10 cellular contexts compared by ENCODE assay signal in the genomic region with DNA sequence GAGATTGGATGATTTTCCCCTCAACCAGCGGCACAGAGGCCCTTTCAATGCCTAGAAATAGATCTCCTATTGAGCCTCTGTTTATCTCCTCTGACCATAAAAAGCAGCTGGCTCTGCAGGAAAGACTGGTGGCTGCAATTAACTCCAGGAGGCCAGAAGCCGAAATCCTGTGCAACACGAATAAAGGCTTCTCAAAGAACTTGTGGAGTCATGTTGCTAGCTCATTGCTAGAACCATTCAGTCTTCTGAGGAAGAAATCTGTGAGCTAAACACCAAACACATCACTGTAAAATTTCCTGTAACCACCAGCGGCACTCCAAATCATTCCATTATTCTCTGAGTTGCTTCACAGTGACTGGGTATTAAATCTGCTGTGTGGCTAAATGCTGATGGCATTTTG. TPM values are rescaled to one million over a fixed set of nuclear protein-coding genes. Genes with fewer than 3 reads are reported as not detected.
A peak's percentile ranks its signal among the peaks of the same experiment; 100 is the strongest.
DNase-seq lines count a peak whose midpoint lies in the region; ATAC-seq and TF ChIP-seq lines count a peak whose summit lies in the region.
"Had no signal": no experiment of that assay in that cellular context is flagged by ENCODE, and none has a peak within 500 bp of the region (broad histone marks: within the 10 kb centered on the region; RNA-seq: fewer than 3 reads in every experiment).

No MANE protein-coding gene starts in this region.

- no peak for TF ChIP-seq CTCF in WTC11 (IDR thresholded peaks at IDR 0.05)
- peak; percentile 6 for TF ChIP-seq CTCF in foreskin keratinocyte (conservative IDR thresholded peaks at IDR 0.05)
- TF ChIP-seq CTCF in smooth muscle cell (IDR thresholded peaks at IDR 0.05; ENCODE audit: borderline replicate concordance, insufficient read depth, poor library complexity, severe bottlenecking): no peak
- no peak for TF ChIP-seq CTCF in CD14-positive monocyte (IDR thresholded peaks at IDR 0.05)

- peaks cover 10% of the 10 kb centered on the region for H3K9me3 Mint-ChIP-seq in WTC11
- H3K9me3 Mint-ChIP-seq in CD14-positive monocyte: peaks cover 1 to 9% (median 4%) of the 10 kb centered on the region in 7 donors

- no peak overlapping the region for H3K4me3 ChIP-seq in smooth muscle cell

- H3F3A ChIP-seq in smooth muscle cell (ENCODE audit: low read depth): peaks cover 48% of the 10 kb centered on the region

- no peaks in the 10 kb centered on the region for H3K9me3 ChIP-seq in smooth muscle cell (replicated peaks; ENCODE audit: low read depth)

- H3K79me2 ChIP-seq in smooth muscle cell (ENCODE audit: low read depth): no peaks in the 10 kb centered on the region

- peak overlapping the region; percentile 5 for H3K27ac ChIP-seq in foreskin keratinocyte
- peak overlapping the region; percentile 95 for H3K27ac ChIP-seq in smooth muscle cell (ENCODE audit: low read depth)

- H2AFZ ChIP-seq in smooth muscle cell (ENCODE audit: low read depth): peak overlapping the region; percentile 14

- peak overlapping the region; percentile 75 for H3K4me2 ChIP-seq in smooth muscle cell

- peaks cover 18% of the 10 kb centered on the region for H3K27me3 Mint-ChIP-seq in WTC11 (ENCODE audit: low read depth)
- peaks cover 0 to 7% (median 0%) of the 10 kb centered on the region in 3 donors for H3K27me3 Mint-ChIP-seq in CD14-positive monocyte (ENCODE audit: low read depth in 3 of 3)

- H3K27ac Mint-ChIP-seq in WTC11 (peak overlapping the region; percentile 68), CD14-positive monocyte (no peak overlapping the region)
- H3K27ac Mint-ChIP-seq: memory B cell had no signal

- POLR2A ChIA-PET in WTC11 (lab: Charles Lee): interaction anchor here (0.8 kb wide), 1 partner anchor 142 kb away, joined by 4 read pairs; no protein-coding TSS in a partner anchor

- CTCF ChIA-PET in WTC11 (lab: Charles Lee): interaction anchor here (0.6 to 1.4 kb wide), 4 partner anchors 9 to 234 kb away, joined by 3 to 5 read pairs (median 4); a partner anchor contains a TSS

- H3K4me3 Mint-ChIP-seq in WTC11 (no peak overlapping the region), CD14-positive monocyte (no peak overlapping the region)
- H3K4me3 Mint-ChIP-seq: memory B cell had no signal

- H3K27me3 ChIP-seq in foreskin keratinocyte (no peaks in the 10 kb centered on the region), smooth muscle cell (ENCODE audit: low read depth) (no peaks in the 10 kb centered on the region)

- H4K20me1 ChIP-seq in smooth muscle cell (ENCODE audit: low read depth): no peaks in the 10 kb centered on the region

- intact Hi-C loops in CD14-positive monocyte (cut with micrococcal nuclease): no loop called here

- peaks cover 3% of the 10 kb centered on the region for H3K36me3 ChIP-seq in smooth muscle cell (ENCODE audit: low read depth)

- ATAC-seq in WTC11 (peak; percentile 47; the same call in 1 of the 2 replicates), foreskin keratinocyte (peak; percentile 3), GM19395 (IDR thresholded peaks at IDR 0.05; ENCODE audit: unreplicated experiment) (no peak)

- peaks cover 6% of the 10 kb centered on the region for H3K36me3 Mint-ChIP-seq in WTC11
- H3K36me3 Mint-ChIP-seq in CD14-positive monocyte: no peaks in the 10 kb centered on the region
- H3K36me3 Mint-ChIP-seq: memory B cell had no signal

- WGBS in smooth muscle cell (ENCODE audit: low lambda C conversion rate): 3% methylated on average over 4 of the region's 4 CpGs

- H3K4me1 ChIP-seq in foreskin keratinocyte: peaks cover 57% of the 10 kb centered on the region
- peaks cover 47% of the 10 kb centered on the region for H3K4me1 ChIP-seq in smooth muscle cell (ENCODE audit: low read depth)

- peak; percentile 34 for DNase-seq in HT1080 (ENCODE audit: low read depth)
- DNase-seq in WTC11 (ENCODE audit: low spot score): no peak
- DNase-seq in foreskin keratinocyte: peak; percentile 72 to 85
- no peak for DNase-seq in smooth muscle cell (lab: John Stamatoyannopoulos, UW; ENCODE audit: unreplicated experiment)
- DNase-seq in kidney tubule cell (ENCODE audit: low spot score): no peak
- DNase-seq in CD14-positive monocyte (ENCODE audit: low spot score): no peak
- no peak for DNase-seq in NCI-H524 treated with DMSO at 0.1 percent for 48 hours (lab: John Stamatoyannopoulos, UW)
- DNase-seq: NCI-H1092 treated with DMSO at 0.1 percent for 48 hours had no signal

- H3K9ac ChIP-seq in smooth muscle cell (ENCODE audit: low read depth): peak overlapping the region; percentile 47

- peaks cover 29% of the 10 kb centered on the region for H3K4me1 Mint-ChIP-seq in WTC11
- H3K4me1 Mint-ChIP-seq in CD14-positive monocyte: peaks cover 25% of the 10 kb centered on the region
- H3K4me1 Mint-ChIP-seq: memory B cell had no signal

TF ChIP-seq in WTC11, 78 proteins besides CTCF, POLR2A, EP300 and RAD21 (continues in another document):
- TF ChIP-seq, protein P1, sequence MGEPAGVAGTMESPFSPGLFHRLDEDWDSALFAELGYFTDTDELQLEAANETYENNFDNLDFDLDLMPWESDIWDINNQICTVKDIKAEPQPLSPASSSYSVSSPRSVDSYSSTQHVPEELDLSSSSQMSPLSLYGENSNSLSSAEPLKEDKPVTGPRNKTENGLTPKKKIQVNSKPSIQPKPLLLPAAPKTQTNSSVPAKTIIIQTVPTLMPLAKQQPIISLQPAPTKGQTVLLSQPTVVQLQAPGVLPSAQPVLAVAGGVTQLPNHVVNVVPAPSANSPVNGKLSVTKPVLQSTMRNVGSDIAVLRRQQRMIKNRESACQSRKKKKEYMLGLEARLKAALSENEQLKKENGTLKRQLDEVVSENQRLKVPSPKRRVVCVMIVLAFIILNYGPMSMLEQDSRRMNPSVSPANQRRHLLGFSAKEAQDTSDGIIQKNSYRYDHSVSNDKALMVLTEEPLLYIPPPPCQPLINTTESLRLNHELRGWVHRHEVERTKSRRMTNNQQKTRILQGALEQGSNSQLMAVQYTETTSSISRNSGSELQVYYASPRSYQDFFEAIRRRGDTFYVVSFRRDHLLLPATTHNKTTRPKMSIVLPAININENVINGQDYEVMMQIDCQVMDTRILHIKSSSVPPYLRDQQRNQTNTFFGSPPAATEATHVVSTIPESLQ (CRISPR knock-in tag; IDR thresholded peaks at IDR 0.05): no peak
- TF ChIP-seq, protein P2, sequence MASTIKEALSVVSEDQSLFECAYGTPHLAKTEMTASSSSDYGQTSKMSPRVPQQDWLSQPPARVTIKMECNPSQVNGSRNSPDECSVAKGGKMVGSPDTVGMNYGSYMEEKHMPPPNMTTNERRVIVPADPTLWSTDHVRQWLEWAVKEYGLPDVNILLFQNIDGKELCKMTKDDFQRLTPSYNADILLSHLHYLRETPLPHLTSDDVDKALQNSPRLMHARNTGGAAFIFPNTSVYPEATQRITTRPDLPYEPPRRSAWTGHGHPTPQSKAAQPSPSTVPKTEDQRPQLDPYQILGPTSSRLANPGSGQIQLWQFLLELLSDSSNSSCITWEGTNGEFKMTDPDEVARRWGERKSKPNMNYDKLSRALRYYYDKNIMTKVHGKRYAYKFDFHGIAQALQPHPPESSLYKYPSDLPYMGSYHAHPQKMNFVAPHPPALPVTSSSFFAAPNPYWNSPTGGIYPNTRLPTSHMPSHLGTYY (CRISPR knock-in tag; IDR thresholded peaks at IDR 0.05): no peak
- TF ChIP-seq NFATC4 (CRISPR knock-in tag; IDR thresholded peaks at IDR 0.05) (no peak), IRF2 (CRISPR knock-in tag; IDR thresholded peaks at IDR 0.05; ENCODE audit: borderline replicate concordance, low read depth) (no peak)
- TF ChIP-seq, protein P3, sequence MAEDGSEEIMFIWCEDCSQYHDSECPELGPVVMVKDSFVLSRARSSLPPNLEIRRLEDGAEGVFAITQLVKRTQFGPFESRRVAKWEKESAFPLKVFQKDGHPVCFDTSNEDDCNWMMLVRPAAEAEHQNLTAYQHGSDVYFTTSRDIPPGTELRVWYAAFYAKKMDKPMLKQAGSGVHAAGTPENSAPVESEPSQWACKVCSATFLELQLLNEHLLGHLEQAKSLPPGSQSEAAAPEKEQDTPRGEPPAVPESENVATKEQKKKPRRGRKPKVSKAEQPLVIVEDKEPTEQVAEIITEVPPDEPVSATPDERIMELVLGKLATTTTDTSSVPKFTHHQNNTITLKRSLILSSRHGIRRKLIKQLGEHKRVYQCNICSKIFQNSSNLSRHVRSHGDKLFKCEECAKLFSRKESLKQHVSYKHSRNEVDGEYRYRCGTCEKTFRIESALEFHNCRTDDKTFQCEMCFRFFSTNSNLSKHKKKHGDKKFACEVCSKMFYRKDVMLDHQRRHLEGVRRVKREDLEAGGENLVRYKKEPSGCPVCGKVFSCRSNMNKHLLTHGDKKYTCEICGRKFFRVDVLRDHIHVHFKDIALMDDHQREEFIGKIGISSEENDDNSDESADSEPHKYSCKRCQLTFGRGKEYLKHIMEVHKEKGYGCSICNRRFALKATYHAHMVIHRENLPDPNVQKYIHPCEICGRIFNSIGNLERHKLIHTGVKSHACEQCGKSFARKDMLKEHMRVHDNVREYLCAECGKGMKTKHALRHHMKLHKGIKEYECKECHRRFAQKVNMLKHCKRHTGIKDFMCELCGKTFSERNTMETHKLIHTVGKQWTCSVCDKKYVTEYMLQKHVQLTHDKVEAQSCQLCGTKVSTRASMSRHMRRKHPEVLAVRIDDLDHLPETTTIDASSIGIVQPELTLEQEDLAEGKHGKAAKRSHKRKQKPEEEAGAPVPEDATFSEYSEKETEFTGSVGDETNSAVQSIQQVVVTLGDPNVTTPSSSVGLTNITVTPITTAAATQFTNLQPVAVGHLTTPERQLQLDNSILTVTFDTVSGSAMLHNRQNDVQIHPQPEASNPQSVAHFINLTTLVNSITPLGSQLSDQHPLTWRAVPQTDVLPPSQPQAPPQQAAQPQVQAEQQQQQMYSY (CRISPR knock-in tag; IDR thresholded peaks at IDR 0.05): no peak
- TF ChIP-seq, protein P4, sequence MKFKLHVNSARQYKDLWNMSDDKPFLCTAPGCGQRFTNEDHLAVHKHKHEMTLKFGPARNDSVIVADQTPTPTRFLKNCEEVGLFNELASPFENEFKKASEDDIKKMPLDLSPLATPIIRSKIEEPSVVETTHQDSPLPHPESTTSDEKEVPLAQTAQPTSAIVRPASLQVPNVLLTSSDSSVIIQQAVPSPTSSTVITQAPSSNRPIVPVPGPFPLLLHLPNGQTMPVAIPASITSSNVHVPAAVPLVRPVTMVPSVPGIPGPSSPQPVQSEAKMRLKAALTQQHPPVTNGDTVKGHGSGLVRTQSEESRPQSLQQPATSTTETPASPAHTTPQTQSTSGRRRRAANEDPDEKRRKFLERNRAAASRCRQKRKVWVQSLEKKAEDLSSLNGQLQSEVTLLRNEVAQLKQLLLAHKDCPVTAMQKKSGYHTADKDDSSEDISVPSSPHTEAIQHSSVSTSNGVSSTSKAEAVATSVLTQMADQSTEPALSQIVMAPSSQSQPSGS (CRISPR knock-in tag; IDR thresholded peaks at IDR 0.05; ENCODE audit: borderline replicate concordance, low read depth): no peak

RNA-seq across cellular contexts. Expression of a gene that starts 49.1 kb away (rescaled TPM):
- total RNA-seq in HT1080 (2014; rRNA removed; shearing (Covaris generic)): 13.6 and 18.1 TPM in 2 replicates
- 19.1 and 19.6 TPM in 2 replicates for polyA plus RNA-seq in HT1080 (2015; cell fraction: cytosol; rRNA removed)
- 5.7 and 7.8 TPM in 2 replicates for polyA plus RNA-seq in HT1080 (2015; cell fraction: nucleus; rRNA removed)
- total RNA-seq in WTC11 (2021): 12.4 to 17.7 TPM (median 15.0 TPM) in 3 replicates
- 44.0 and 48.9 TPM in 2 replicates for total RNA-seq in foreskin keratinocyte
- 44.3 and 48.5 TPM in 2 replicates for polyA plus RNA-seq in foreskin keratinocyte
- total RNA-seq in smooth muscle cell: 44.5 and 65.8 TPM in 2 replicates
- 15.3 and 38.5 TPM in 2 replicates for polyA plus RNA-seq in smooth muscle cell
- not detected for polyA plus RNA-seq in CD14-positive monocyte

Comparison
In these comparisons a context has a peak if more than half of its experiments do, and no peak if none do; other contexts are left out.
1. DNase-seq: peak in HT1080 (single experiment) and foreskin keratinocyte (2 of 2); none in WTC11 (single experiment), smooth muscle cell (single experiment), kidney tubule cell (single experiment), CD14-positive monocyte (single experiment) and NCI-H524 treated with DMSO at 0.1 percent for 48 hours (single experiment).